15 cellular contexts compared by ENCODE assay signal in genomic region chr1:167704767-167705166, GRCh38. TPM values are rescaled to one million over a fixed set of nuclear protein-coding genes. Genes with fewer than 3 reads are reported as not detected.
DNase-seq lines count a peak whose midpoint lies in the region; ATAC-seq, FAIRE-seq and TF ChIP-seq lines count a peak whose summit lies in the region.
"Had no signal": no experiment of that assay in that cellular context is flagged by ENCODE, and none has a peak within 500 bp of the region (broad histone marks: within the 10 kb centered on the region; RNA-seq: fewer than 3 reads in every experiment).

No MANE protein-coding gene starts in this region.

- DNase-seq in Right ventricle myocardium superior, result no peak
- no peak for DNase-seq in right atrium auricular region (ENCODE audit: low spot score)
- DNase-seq in Peyer's patch, result peak in 2 of 3 donors; percentile 12 to 29
- DNase-seq in left ventricle myocardium superior, result no peak
- peak; percentile 33 for DNase-seq in sigmoid colon
- no peak for DNase-seq in nucleus accumbens (lab: John Stamatoyannopoulos, UW)
- DNase-seq in GM12891 (ENCODE audit: insufficient read length, low spot score), result no peak
- DNase-seq: BE2C; DMS 273 treated with DMSO at 0.1 percent for 48 hours; MG63; NCI-H1092 treated with DMSO at 0.1 percent for 48 hours; NCI-H187; NK-92 treated with Interleukin-12 subunit alpha and Interleukin-12 subunit beta, amount 100 ng/mL, for 24 hours; OCI-M1 had no signal

- H3K4me1 ChIP-seq in right atrium auricular region (peaks cover 0 to 14% of the 10 kb centered on the region in 2 donors), Peyer's patch (peaks cover 0 to 7% (median 2%) of the 10 kb centered on the region in 4 donors), sigmoid colon (no peaks in the 10 kb centered on the region)
- H3K4me1 ChIP-seq: BE2C had no signal

- WGBS in sigmoid colon, 2 donors, result 72 to 77% methylated on average over 3 of the region's 3 CpGs

- H3K9me3 ChIP-seq in right atrium auricular region, result no peaks in the 10 kb centered on the region
- H3K9me3 ChIP-seq in Peyer's patch, result no peaks in the 10 kb centered on the region
- H3K9me3 ChIP-seq in sigmoid colon, result no peaks in the 10 kb centered on the region
- H3K9me3 ChIP-seq: BE2C, MG63 had no signal

- no peak for TF ChIP-seq EP300 in sigmoid colon (IDR thresholded peaks at IDR 0.05)

- FAIRE-seq in GM12891 (lab: Jason Lieb, UNC), result no peak
- FAIRE-seq: H54 had no signal

- no peak for TF ChIP-seq POLR2A in Peyer's patch (IDR thresholded peaks at IDR 0.05)
- TF ChIP-seq POLR2A in sigmoid colon (IDR thresholded peaks at IDR 0.05), result no peak
- no peak for TF ChIP-seq POLR2A in GM12891 (IDR thresholded peaks at IDR 0.05; ENCODE audit: low read depth, low read length)

- H3K27me3 ChIP-seq in right atrium auricular region (no peaks in the 10 kb centered on the region), Peyer's patch (no peaks in the 10 kb centered on the region), sigmoid colon (no peaks in the 10 kb centered on the region)
- H3K27me3 ChIP-seq: BE2C had no signal

- H3K36me3 ChIP-seq in right atrium auricular region, result peaks cover 10% of the 10 kb centered on the region
- peaks cover 0 to 10% (median 0%) of the 10 kb centered on the region in 3 donors for H3K36me3 ChIP-seq in Peyer's patch
- H3K36me3 ChIP-seq in sigmoid colon, result no peaks in the 10 kb centered on the region
- H3K36me3 ChIP-seq: BE2C, MG63 had no signal

- H3K27ac ChIP-seq in right atrium auricular region (no peak overlapping the region), Peyer's patch (no peak overlapping the region), sigmoid colon (no peak overlapping the region)

- intact Hi-C loops in Right ventricle myocardium superior (cut with DNase I), result no loop called here
- intact Hi-C loops in left ventricle myocardium superior (cut with micrococcal nuclease), result no loop called here
- intact Hi-C loops in sigmoid colon (cut with DNase I), result no loop called here

- peak; percentile 41 for ATAC-seq in Right ventricle myocardium superior (ENCODE audit: poor library complexity)
- peak; percentile 57 for ATAC-seq in left ventricle myocardium superior

- TF ChIP-seq CTCF in right atrium auricular region (IDR thresholded peaks at IDR 0.05) (no peak), Peyer's patch (IDR thresholded peaks at IDR 0.05) (no peak), sigmoid colon (IDR thresholded peaks at IDR 0.05) (no peak)

- no peak overlapping the region for H3K4me3 ChIP-seq in right atrium auricular region
- no peak overlapping the region for H3K4me3 ChIP-seq in Peyer's patch
- H3K4me3 ChIP-seq in sigmoid colon, result no peak overlapping the region
- H3K4me3 ChIP-seq: MG63 had no signal

TF ChIP-seq in GM12891, 5 proteins besides CTCF, POLR2A, EP300 and RAD21:
- TF ChIP-seq POU2F2 (IDR thresholded peaks at IDR 0.05; ENCODE audit: low read depth, low read length) (no peak), PAX5 (IDR thresholded peaks at IDR 0.05; ENCODE audit: insufficient read depth, low read length, severe bottlenecking) (no peak), TAF1 (IDR thresholded peaks at IDR 0.05; ENCODE audit: low read depth, low read length) (no peak)

RNA-seq across cellular contexts. Expression of gene MPZL1, which starts 17.0 kb away (rescaled TPM):
- 34.4 TPM for total RNA-seq in Right ventricle myocardium superior
- total RNA-seq in right atrium auricular region, result 10 to 100 TPM; 22.4 to 52.0 TPM
- 10 to 100 TPM; 23.1 to 87.7 (median 66.6) TPM for total RNA-seq in Peyer's patch
- total RNA-seq in left ventricle myocardium superior, result 34.7 TPM
- 10 to 100 TPM; 50.9 to 69.5 (median 58.3) TPM for total RNA-seq in sigmoid colon
- polyA plus RNA-seq in sigmoid colon, result 10 to 100 TPM in 2 of 3 donors, 1 to 10 TPM in 1; 8.8 to 66.9 (median 11.4) TPM
- 15.6 TPM for polyA plus RNA-seq in GM12891 (2012; ENCODE audit: low read depth, missing spikeins)

Comparison
In these comparisons a context has a peak if more than half of its experiments do, and no peak if none do; other contexts are left out.
1. DNase-seq: peak in Peyer's patch (2 of 3) and sigmoid colon (single experiment); none in Right ventricle myocardium superior (single experiment), right atrium auricular region (single experiment), left ventricle myocardium superior (single experiment), nucleus accumbens (0 of 56) and GM12891 (single experiment).